ENCODE assay signal across 9 cellular contexts in genomic region chr6:105484238-105485161, GRCh38.
A peak's percentile ranks its signal among the peaks of the same experiment; 100 is the strongest.
DNase-seq lines count a peak whose midpoint lies in the region; ATAC-seq, FAIRE-seq and TF ChIP-seq lines count a peak whose summit lies in the region.
"Had no signal": no experiment of that assay in that cellular context is flagged by ENCODE, and none has a peak within 500 bp of the region (broad histone marks: within the 10 kb centered on the region; RNA-seq: fewer than 3 reads in every experiment).

No MANE protein-coding gene starts in this region.

- POLR2A ChIA-PET in activated CD4-positive, alpha-beta memory T cell treated with anti-CD3 and anti-CD28 coated beads, Interleukin-2, amount 10 ng/mL, durations not matched to agents 7 days and 5 days (lab: Charles Lee) = interaction anchor here (0.7 to 3.6 kb wide), 8 partner anchors 25 to 739 kb away, joined by 3 to 23 read pairs (median 5); no protein-coding TSS in a partner anchor

- H3K9me3 ChIP-seq in heart left ventricle = no peaks in the 10 kb centered on the region
- H3K9me3 ChIP-seq in gastrocnemius medialis = no peaks in the 10 kb centered on the region
- H3K9me3 ChIP-seq: neutrophil had no signal

- H3K27ac ChIP-seq in heart left ventricle (peak overlapping the region in 1 of 12 donors; percentile 6), gastrocnemius medialis (no peak overlapping the region)
- H3K27ac ChIP-seq: neutrophil had no signal

- H3K4me1 Mint-ChIP-seq in activated CD4-positive, alpha-beta memory T cell treated with anti-CD3 and anti-CD28 coated beads, Interleukin-2, amount 10 ng/mL, durations not matched to agents 7 days and 5 days = peaks cover 76% of the 10 kb centered on the region

- intact Hi-C loops in heart left ventricle (cut with DNase I) = loop anchor here (2.0 to 10.0 kb wide), 18 partner anchors 118 to 840 kb away; partner anchors contain the start of genes PRDM1 (in 6 of the 10) and ATG5 (in 1 of the 10)
- intact Hi-C loops in gastrocnemius medialis (cut with DNase I; ENCODE audit: low total_unique reads) = loop anchor here (1.0 to 10.0 kb wide), 4 partner anchors 510 to 817 kb away; partner anchors contain the start of gene PRDM1

- no peaks in the 10 kb centered on the region for H3K36me3 ChIP-seq in heart left ventricle
- no peaks in the 10 kb centered on the region for H3K36me3 ChIP-seq in gastrocnemius medialis
- H3K36me3 ChIP-seq: neutrophil had no signal

- H3K27me3 ChIP-seq in heart left ventricle (no peaks in the 10 kb centered on the region), gastrocnemius medialis (no peaks in the 10 kb centered on the region)
- H3K27me3 ChIP-seq: neutrophil had no signal

- WGBS in heart left ventricle, 4 donors = 37 to 47% (median 43%) methylated on average over 12 of the region's 12 CpGs

- ATAC-seq in GM21447 (IDR thresholded peaks at IDR 0.05; ENCODE audit: unreplicated experiment) (peak; percentile 39), heart left ventricle (peak; percentile 38 to 51 (median 48)), gastrocnemius medialis (peak in 1 of 2 donors; percentile 46)

- TF ChIP-seq CTCF in D721Med (IDR thresholded peaks at IDR 0.05; ENCODE audit: insufficient read depth, missing control alignments) (peak; percentile 90), heart left ventricle (IDR thresholded peaks at IDR 0.05) (peak; percentile 83 to 97 (median 93)), gastrocnemius medialis (IDR thresholded peaks at IDR 0.05 in 4 of 5, conservative IDR thresholded peaks at IDR 0.05 in 1 of 5) (peak; percentile 61 to 89 (median 77))

- DNase-seq in D721Med (ENCODE audit: insufficient read length, low spot score) (no peak), NCI-H2029 (lab: John Stamatoyannopoulos, UW) (peak; percentile 55), heart left ventricle (no peak), gastrocnemius medialis (no peak), GM19240 (ENCODE audit: insufficient read length, low spot score) (no peak), germinal center (ENCODE audit: low spot score) (no peak)
- DNase-seq in activated CD4-positive, alpha-beta memory T cell treated with anti-CD3 and anti-CD28 coated beads, Interleukin-2, amount 10 ng/mL, durations not matched to agents 7 days and 5 days = peak; percentile 23

- H3K4me3 Mint-ChIP-seq in activated CD4-positive, alpha-beta memory T cell treated with anti-CD3 and anti-CD28 coated beads, Interleukin-2, amount 10 ng/mL, durations not matched to agents 7 days and 5 days = peak overlapping the region; percentile 9

- peak; percentile 89 for FAIRE-seq in D721Med (lab: Jason Lieb, UNC)

- peaks cover 18% of the 10 kb centered on the region for H3K36me3 Mint-ChIP-seq in activated CD4-positive, alpha-beta memory T cell treated with anti-CD3 and anti-CD28 coated beads, Interleukin-2, amount 10 ng/mL, durations not matched to agents 7 days and 5 days (ENCODE audit: low read depth)

- in situ Hi-C loops in gastrocnemius medialis (cut with MboI; ENCODE audit: low sequenced_read_pairs in 4 of 4) = loop anchor here in 3 of 4 donors (10.0 kb wide), 2 partner anchors 740 to 820 kb away; no protein-coding TSS in a partner anchor

- TF ChIP-seq POLR2A in heart left ventricle (IDR thresholded peaks at IDR 0.05) = no peak
- no peak for TF ChIP-seq POLR2A in gastrocnemius medialis (IDR thresholded peaks at IDR 0.05)

- H3K27ac Mint-ChIP-seq in activated CD4-positive, alpha-beta memory T cell treated with anti-CD3 and anti-CD28 coated beads, Interleukin-2, amount 10 ng/mL, durations not matched to agents 7 days and 5 days = peak overlapping the region; percentile 66

- H3K4me3 ChIP-seq in heart left ventricle = peak overlapping the region in 5 of 12 donors; percentile 2 to 30 (median 18)
- no peak overlapping the region for H3K4me3 ChIP-seq in gastrocnemius medialis

- H3K27me3 Mint-ChIP-seq in activated CD4-positive, alpha-beta memory T cell treated with anti-CD3 and anti-CD28 coated beads, Interleukin-2, amount 10 ng/mL, durations not matched to agents 7 days and 5 days = no peaks in the 10 kb centered on the region

- no peaks in the 10 kb centered on the region for H3K9me3 Mint-ChIP-seq in activated CD4-positive, alpha-beta memory T cell treated with anti-CD3 and anti-CD28 coated beads, Interleukin-2, amount 10 ng/mL, durations not matched to agents 7 days and 5 days

- H3K4me1 ChIP-seq in heart left ventricle = peaks cover 0 to 57% (median 13%) of the 10 kb centered on the region in 12 donors
- H3K4me1 ChIP-seq in gastrocnemius medialis = peaks cover 0 to 3% of the 10 kb centered on the region in 2 donors

- CTCF ChIA-PET in activated CD4-positive, alpha-beta memory T cell treated with anti-CD3 and anti-CD28 coated beads, Interleukin-2, amount 10 ng/mL, durations not matched to agents 7 days and 5 days (lab: Charles Lee) = interaction anchor here (0.7 to 3.7 kb wide), 17 partner anchors 10 to 816 kb away, joined by 3 to 33 read pairs (median 3); no protein-coding TSS in a partner anchor

Comparison
In these comparisons a context has a peak if more than half of its experiments do, and no peak if none do; other contexts are left out.
1. DNase-seq: peak in NCI-H2029 (single experiment) and activated CD4-positive, alpha-beta memory T cell treated with anti-CD3 and anti-CD28 coated beads, Interleukin-2, amount 10 ng/mL, durations not matched to agents 7 days and 5 days (single experiment); none in D721Med (single experiment), heart left ventricle (0 of 5), gastrocnemius medialis (0 of 2), GM19240 (single experiment) and germinal center (single experiment).
2. Peak in every context shown above with its lines, with median percentiles within 50 percentile points of each other: CTCF ChIP-seq.